Comparison of ENCODE assay signal across 8 cellular contexts in the genomic region with DNA sequence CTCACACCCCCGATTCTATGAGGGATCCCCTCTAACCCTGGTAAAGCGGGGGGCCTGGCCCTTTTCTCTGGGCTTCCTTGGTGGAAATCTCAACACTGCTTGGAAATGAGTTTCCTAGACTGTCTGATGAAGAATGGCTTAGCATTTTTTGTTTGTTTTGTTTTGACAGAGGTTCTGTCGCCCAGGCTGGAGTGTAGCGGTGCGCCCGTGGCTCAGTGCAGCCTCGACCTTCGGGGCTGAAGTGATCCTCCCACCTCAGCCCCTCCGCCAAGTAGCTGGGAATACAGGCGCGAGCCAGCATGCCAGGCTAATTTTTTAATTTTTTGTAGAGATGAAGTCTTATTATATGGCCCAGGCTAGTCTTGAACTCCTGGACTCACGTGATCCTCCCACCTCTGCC. TPM values are rescaled to one million over a fixed set of nuclear protein-coding genes. Genes with fewer than 3 reads are reported as not detected.
DNase-seq lines count a peak whose midpoint lies in the region; ATAC-seq and TF ChIP-seq lines count a peak whose summit lies in the region.

No MANE protein-coding gene starts in this region.

- H3K9me3 Mint-ChIP-seq in activated naive CD8-positive, alpha-beta T cell (ENCODE audit: low read depth): no peaks in the 10 kb centered on the region
- H3K9me3 Mint-ChIP-seq in immature natural killer cell: no peaks in the 10 kb centered on the region
- no peaks in the 10 kb centered on the region for H3K9me3 Mint-ChIP-seq in stimulated activated naive CD8-positive, alpha-beta T cell treated with anti-CD3 and anti-CD28 coated beads, Interleukin-15, amount 100 ng/mL, for 72 hours

- POLR2A ChIA-PET in GM10248 (lab: Yijun Ruan, JAX): no interaction called here

- peak overlapping the region; percentile 94 for H3K4me3 Mint-ChIP-seq in activated naive CD8-positive, alpha-beta T cell
- peak overlapping the region; percentile 82 to 90 (median 86) for H3K4me3 Mint-ChIP-seq in immature natural killer cell
- H3K4me3 Mint-ChIP-seq in stimulated activated naive CD8-positive, alpha-beta T cell treated with anti-CD3 and anti-CD28 coated beads, Interleukin-15, amount 100 ng/mL, for 72 hours: peak overlapping the region; percentile 92 to 95

- peaks cover 9% of the 10 kb centered on the region for H3K36me3 Mint-ChIP-seq in activated naive CD8-positive, alpha-beta T cell
- peaks cover 11 to 15% (median 14%) of the 10 kb centered on the region in 3 donors for H3K36me3 Mint-ChIP-seq in immature natural killer cell

- no peaks in the 10 kb centered on the region for H3K27me3 Mint-ChIP-seq in activated naive CD8-positive, alpha-beta T cell
- peaks cover 0 to 2% (median 0%) of the 10 kb centered on the region in 3 donors for H3K27me3 Mint-ChIP-seq in immature natural killer cell (ENCODE audit: low read depth in 3 of 3)
- H3K27me3 Mint-ChIP-seq in stimulated activated naive CD8-positive, alpha-beta T cell treated with anti-CD3 and anti-CD28 coated beads, Interleukin-15, amount 100 ng/mL, for 72 hours: no peaks in the 10 kb centered on the region

- DNase-seq in NCI-H510A treated with DMSO at 0.1 percent for 48 hours (lab: John Stamatoyannopoulos, UW) (peak; percentile 19), NCI-H510A (lab: John Stamatoyannopoulos, UW) (no peak), immature natural killer cell (no peak), GM10248 (ENCODE audit: extremely low spot score) (no peak), NCI-H1930 (lab: John Stamatoyannopoulos, UW) (no peak)
- no peak for DNase-seq in stimulated activated naive CD8-positive, alpha-beta T cell treated with anti-CD3 and anti-CD28 coated beads, Interleukin-15, amount 100 ng/mL, for 72 hours

- no peak for TF ChIP-seq CTCF in GM10248 (IDR thresholded peaks at IDR 0.05; ENCODE audit: control extremely low read depth, extremely low read depth, low read depth, missing control alignments)

- peak overlapping the region; percentile 62 for H3K27ac Mint-ChIP-seq in activated naive CD8-positive, alpha-beta T cell
- peak overlapping the region in 3 of 6 donors; percentile 4 to 76 (median 74) for H3K27ac Mint-ChIP-seq in immature natural killer cell
- peak overlapping the region in 1 of 2 donors; percentile 42 for H3K27ac Mint-ChIP-seq in stimulated activated naive CD8-positive, alpha-beta T cell treated with anti-CD3 and anti-CD28 coated beads, Interleukin-15, amount 100 ng/mL, for 72 hours

- no peak for ATAC-seq in stimulated activated naive CD8-positive, alpha-beta T cell treated with anti-CD3 and anti-CD28 coated beads, Interleukin-15, amount 100 ng/mL, for 72 hours
- ATAC-seq in HG03521 (IDR thresholded peaks at IDR 0.05; ENCODE audit: unreplicated experiment): no peak

- H3K4me1 Mint-ChIP-seq in activated naive CD8-positive, alpha-beta T cell (ENCODE audit: low read depth): peaks cover 71% of the 10 kb centered on the region
- peaks cover 63 to 71% of the 10 kb centered on the region in 2 donors for H3K4me1 Mint-ChIP-seq in immature natural killer cell
- H3K4me1 Mint-ChIP-seq in stimulated activated naive CD8-positive, alpha-beta T cell treated with anti-CD3 and anti-CD28 coated beads, Interleukin-15, amount 100 ng/mL, for 72 hours: peaks cover 57% of the 10 kb centered on the region

- CTCF ChIA-PET in GM10248 (lab: Yijun Ruan, JAX): no interaction called here

RNA-seq across cellular contexts. Expression of a gene that starts 30.3 kb away (rescaled TPM):
- 100 to 1,000 TPM in 2 of 3 donors, 10 to 100 TPM in 1; 97.4 to 158 (median 112) TPM for polyA plus RNA-seq in immature natural killer cell
